12 cellular contexts compared by ENCODE assay signal in the genomic region with DNA sequence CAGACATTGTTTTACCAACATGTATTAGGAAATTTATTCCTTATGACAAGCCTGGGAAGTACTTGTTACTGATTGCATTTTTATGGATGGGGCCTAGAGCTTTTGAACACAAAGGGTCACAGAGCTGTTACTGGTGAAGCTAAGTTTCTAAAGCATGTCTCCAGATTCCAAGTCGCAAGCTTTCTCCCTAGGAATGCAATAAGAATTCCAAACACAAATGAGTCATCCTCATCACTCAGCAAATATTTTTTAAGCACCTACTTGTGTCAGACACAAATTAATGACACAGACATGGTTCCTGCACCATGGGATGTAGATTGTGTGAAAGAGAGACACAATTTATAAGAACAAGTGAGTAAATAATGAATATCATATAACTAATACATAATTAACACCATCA. TPM values are rescaled to one million over a fixed set of nuclear protein-coding genes. Genes with fewer than 3 reads are reported as not detected.
DNase-seq lines count a peak whose midpoint lies in the region; ATAC-seq and TF ChIP-seq lines count a peak whose summit lies in the region.
"Had no signal": no experiment of that assay in that cellular context is flagged by ENCODE, and none has a peak within 500 bp of the region (broad histone marks: within the 10 kb centered on the region; RNA-seq: fewer than 3 reads in every experiment).

No MANE protein-coding gene starts in this region.

- no peak overlapping the region for H3K27ac ChIP-seq in upper lobe of right lung
- H3K27ac ChIP-seq: 22Rv1, ovary had no signal

- no peak for TF ChIP-seq CTCF in upper lobe of right lung (IDR thresholded peaks at IDR 0.05)

- ATAC-seq in upper lobe of right lung (peak; percentile 74), GM21717 (IDR thresholded peaks at IDR 0.05; ENCODE audit: unreplicated experiment) (no peak)

- H3K36me3 ChIP-seq in adipocyte (ENCODE audit: control insufficient read depth, insufficient read depth, low read length, severe bottlenecking) (no peaks in the 10 kb centered on the region), upper lobe of right lung (no peaks in the 10 kb centered on the region)
- H3K36me3 ChIP-seq: ovary had no signal

- H3K4me3 ChIP-seq in adipocyte (ENCODE audit: low read length) (peak overlapping the region; percentile 36), upper lobe of right lung (no peak overlapping the region)
- H3K4me3 ChIP-seq: ovary had no signal

- no peaks in the 10 kb centered on the region for H3K27me3 ChIP-seq in adipocyte (replicated peaks; ENCODE audit: control insufficient read depth, insufficient read depth, low read length)
- H3K27me3 ChIP-seq in upper lobe of right lung: no peaks in the 10 kb centered on the region
- H3K27me3 ChIP-seq: ovary had no signal

- peaks cover 21% of the 10 kb centered on the region for H3K4me1 ChIP-seq in adipocyte (ENCODE audit: control insufficient read depth, insufficient read depth, low read length)
- peaks cover 6% of the 10 kb centered on the region for H3K4me1 ChIP-seq in upper lobe of right lung

- DNase-seq in DMS53 (lab: John Stamatoyannopoulos, UW): peak; percentile 22
- DNase-seq in DMS53 treated with DMSO at 0.1 percent for 48 hours (lab: John Stamatoyannopoulos, UW; ENCODE audit: unreplicated experiment): no peak
- peak; percentile 79 for DNase-seq in adipocyte (ENCODE audit: low read depth)
- peak; percentile 48 for DNase-seq in hepatic stellate cell (ENCODE audit: low spot score)
- DNase-seq in upper lobe of right lung: no peak
- DNase-seq in NCI-H1694 (lab: John Stamatoyannopoulos, UW): no peak
- no peak for DNase-seq in NCI-H345 (lab: John Stamatoyannopoulos, UW)
- DNase-seq: NCI-H82, ovary had no signal

- intact Hi-C loops in upper lobe of right lung (cut with DNase I): no loop called here

- peak overlapping the region; percentile 56 for H3K9ac ChIP-seq in adipocyte (ENCODE audit: low read length)

- H3K9me3 ChIP-seq in adipocyte (ENCODE audit: control insufficient read depth, low read length): no peaks in the 10 kb centered on the region
- no peaks in the 10 kb centered on the region for H3K9me3 ChIP-seq in upper lobe of right lung
- H3K9me3 ChIP-seq: ovary had no signal

RNA-seq across cellular contexts. Expression of a gene that starts 11.0 kb away (rescaled TPM):
- total RNA-seq in upper lobe of right lung: 12.4 TPM

RNA-seq across cellular contexts. Expression of a gene that starts 52.5 kb away (rescaled TPM):
- not detected for total RNA-seq in upper lobe of right lung
- total RNA-seq: HT-29, ovary had no signal

Comparison
In these comparisons a context has a peak if more than half of its experiments do, and no peak if none do; other contexts are left out.
1. DNase-seq: peak in DMS53 (single experiment), adipocyte (single experiment) and hepatic stellate cell (single experiment); none in DMS53 treated with DMSO at 0.1 percent for 48 hours (single experiment), upper lobe of right lung (single experiment), NCI-H1694 (single experiment) and NCI-H345 (single experiment).